ENCODE assay signal across 9 cellular contexts in the genomic region with DNA sequence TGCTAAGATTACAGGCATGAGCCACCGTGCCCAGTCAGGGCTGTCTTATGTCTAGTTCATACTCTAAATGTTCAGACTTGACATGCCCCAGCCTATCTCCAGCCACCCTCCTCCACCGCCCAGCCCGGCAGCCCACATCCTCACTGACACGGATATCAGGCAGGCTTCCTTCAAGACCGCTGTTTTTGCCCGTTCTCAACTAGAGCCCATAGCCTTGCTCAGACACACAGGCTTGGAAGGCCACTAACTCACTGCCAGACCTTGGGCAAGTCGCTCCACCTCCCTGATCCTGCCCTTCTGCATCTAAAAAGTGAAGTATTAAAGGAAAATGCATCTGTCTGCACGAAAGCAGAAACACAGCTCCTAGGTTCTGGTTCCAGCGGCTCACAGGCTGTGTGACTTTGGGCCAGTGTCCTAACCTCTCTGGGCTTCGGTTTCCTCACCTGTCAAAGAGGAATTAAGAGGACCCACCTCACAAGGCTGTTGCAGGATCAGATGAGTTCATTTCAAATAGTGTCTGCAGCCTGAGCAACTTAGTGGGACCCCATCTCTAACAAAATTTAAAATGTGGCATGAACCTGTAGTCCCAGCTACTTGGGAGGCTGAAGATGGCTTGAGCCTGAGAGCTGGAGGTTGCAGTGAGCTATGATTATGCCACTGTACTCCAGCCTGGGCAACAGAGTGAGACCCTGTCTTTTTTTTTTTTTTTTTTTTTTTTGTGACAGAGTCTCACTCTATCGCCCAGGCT. TPM values are rescaled to one million over a fixed set of nuclear protein-coding genes. Genes with fewer than 3 reads are reported as not detected.
DNase-seq lines count a peak whose midpoint lies in the region; ATAC-seq and TF ChIP-seq lines count a peak whose summit lies in the region.
"Had no signal": no experiment of that assay in that cellular context is flagged by ENCODE, and none has a peak within 500 bp of the region (broad histone marks: within the 10 kb centered on the region; RNA-seq: fewer than 3 reads in every experiment).

No MANE protein-coding gene starts in this region.

- peak overlapping the region; percentile 71 for H3K4me3 Mint-ChIP-seq in activated naive CD4-positive, alpha-beta T cell treated with anti-CD3 and anti-CD28 coated beads, Interleukin-2, amount 10 ng/mL, durations not matched to agents 7 days and 5 days
- no peak overlapping the region for H3K4me3 Mint-ChIP-seq in Caco-2 (ENCODE audit: unreplicated experiment)

- no peaks in the 10 kb centered on the region for H3K9me2 ChIP-seq in DOHH2 (replicated peaks; ENCODE audit: control insufficient read depth, low read length)

- H3K79me2 ChIP-seq in DOHH2 (ENCODE audit: control insufficient read depth, low read length) = no peaks in the 10 kb centered on the region

- H3K9me3 ChIP-seq in DOHH2 (ENCODE audit: control insufficient read depth, insufficient read depth, low read length) (no peaks in the 10 kb centered on the region), Peyer's patch (no peaks in the 10 kb centered on the region), Caco-2 (no peaks in the 10 kb centered on the region)
- H3K9me3 ChIP-seq: gastrocnemius medialis had no signal

- H3K27me3 Mint-ChIP-seq in activated naive CD4-positive, alpha-beta T cell treated with anti-CD3 and anti-CD28 coated beads, Interleukin-2, amount 10 ng/mL, durations not matched to agents 7 days and 5 days = peaks cover 10% of the 10 kb centered on the region
- no peaks in the 10 kb centered on the region for H3K27me3 Mint-ChIP-seq in Caco-2 (ENCODE audit: insufficient read depth, unreplicated experiment)

- POLR2A ChIA-PET in Caco-2 (lab: Charles Lee) = no interaction called here

- no TSS peak for BruUV-seq in Caco-2 (replicated peaks; lab: Mats Ljungman, UMichigan)

- DNase-seq in Peyer's patch (peak in 2 of 3 donors; percentile 80 to 88), mucosa of gallbladder (ENCODE audit: low spot score) (peak; percentile 11), NCI-H69 (lab: John Stamatoyannopoulos, UW) (no peak), Caco-2 (no peak), COR-L47 (lab: John Stamatoyannopoulos, UW) (no peak)
- DNase-seq in activated naive CD4-positive, alpha-beta T cell treated with anti-CD3 and anti-CD28 coated beads, Interleukin-2, amount 10 ng/mL, durations not matched to agents 7 days and 5 days = peak; percentile 75

- H3K4me1 ChIP-seq in DOHH2 (ENCODE audit: control insufficient read depth, low read length) (peaks cover 62% of the 10 kb centered on the region), Peyer's patch (peaks cover 0 to 31% (median 6%) of the 10 kb centered on the region in 4 donors), Caco-2 (no peaks in the 10 kb centered on the region)
- H3K4me1 ChIP-seq: gastrocnemius medialis had no signal

- H3K27ac Mint-ChIP-seq in activated naive CD4-positive, alpha-beta T cell treated with anti-CD3 and anti-CD28 coated beads, Interleukin-2, amount 10 ng/mL, durations not matched to agents 7 days and 5 days = peak overlapping the region; percentile 96
- H3K27ac Mint-ChIP-seq in Caco-2 (ENCODE audit: unreplicated experiment) = no peak overlapping the region

- peaks cover 38% of the 10 kb centered on the region for H3F3A ChIP-seq in DOHH2 (ENCODE audit: control insufficient read depth, insufficient read depth)

- H3K36me3 ChIP-seq in DOHH2 (ENCODE audit: control insufficient read depth, low read length) (no peaks in the 10 kb centered on the region), Peyer's patch (no peaks in the 10 kb centered on the region), Caco-2 (ENCODE audit: control insufficient read depth, insufficient read depth, low read length) (no peaks in the 10 kb centered on the region)
- H3K36me3 ChIP-seq: gastrocnemius medialis had no signal

- H3K27ac ChIP-seq in DOHH2 (ENCODE audit: low read depth, low read length) (peak overlapping the region; percentile 92), Peyer's patch (peak overlapping the region; percentile 49 to 90 (median 72))
- H3K27ac ChIP-seq: gastrocnemius medialis had no signal

- TF ChIP-seq POLR2A in Peyer's patch (IDR thresholded peaks at IDR 0.05) = no peak

- peaks cover 55% of the 10 kb centered on the region for H3K4me1 Mint-ChIP-seq in activated naive CD4-positive, alpha-beta T cell treated with anti-CD3 and anti-CD28 coated beads, Interleukin-2, amount 10 ng/mL, durations not matched to agents 7 days and 5 days
- no peaks in the 10 kb centered on the region for H3K4me1 Mint-ChIP-seq in Caco-2 (ENCODE audit: low read depth, unreplicated experiment)

- H3K4me2 ChIP-seq in DOHH2 (ENCODE audit: low read length) = peak overlapping the region; percentile 86

- H4K20me1 ChIP-seq in DOHH2 (ENCODE audit: control insufficient read depth, insufficient read depth, low read depth, low read length) = no peaks in the 10 kb centered on the region

- no peak for TF ChIP-seq CTCF in DOHH2 (IDR thresholded peaks at IDR 0.05; ENCODE audit: low read depth, low read length, poor library complexity, severe bottlenecking)
- TF ChIP-seq CTCF in Peyer's patch (IDR thresholded peaks at IDR 0.05) = no peak
- no peak for TF ChIP-seq CTCF in Caco-2 (IDR thresholded peaks at IDR 0.05; ENCODE audit: insufficient read depth in 1 of 2, low read depth in 1 of 2, low read length in 1 of 2, severe bottlenecking in 1 of 2, unreplicated experiment in 1 of 2)

- H3K27me3 ChIP-seq in DOHH2 (ENCODE audit: control insufficient read depth, low read length) = no peaks in the 10 kb centered on the region
- H3K27me3 ChIP-seq in Peyer's patch = no peaks in the 10 kb centered on the region
- no peaks in the 10 kb centered on the region for H3K27me3 ChIP-seq in Caco-2 (replicated peaks; ENCODE audit: control insufficient read depth, insufficient read depth, low read length)
- H3K27me3 ChIP-seq: gastrocnemius medialis had no signal

- ATAC-seq in HG02973 (IDR thresholded peaks at IDR 0.05; ENCODE audit: unreplicated experiment) = no peak

- H3K9me3 Mint-ChIP-seq in activated naive CD4-positive, alpha-beta T cell treated with anti-CD3 and anti-CD28 coated beads, Interleukin-2, amount 10 ng/mL, durations not matched to agents 7 days and 5 days = no peaks in the 10 kb centered on the region
- H3K9me3 Mint-ChIP-seq in Caco-2 (ENCODE audit: unreplicated experiment) = no peaks in the 10 kb centered on the region

- H3K36me3 Mint-ChIP-seq in activated naive CD4-positive, alpha-beta T cell treated with anti-CD3 and anti-CD28 coated beads, Interleukin-2, amount 10 ng/mL, durations not matched to agents 7 days and 5 days = no peaks in the 10 kb centered on the region
- H3K36me3 Mint-ChIP-seq in Caco-2 (ENCODE audit: insufficient read depth, unreplicated experiment) = no peaks in the 10 kb centered on the region

- CTCF ChIA-PET in activated naive CD4-positive, alpha-beta T cell treated with anti-CD3 and anti-CD28 coated beads, Interleukin-2, amount 10 ng/mL, durations not matched to agents 7 days and 5 days (lab: Charles Lee) = interaction anchor here (1.0 kb wide), 2 partner anchors 13 to 16 kb away, joined by 3 read pairs; no protein-coding TSS in a partner anchor
- CTCF ChIA-PET in Caco-2 (lab: Charles Lee) = no interaction called here

- intact Hi-C loops in Caco-2 (cut with micrococcal nuclease; ENCODE audit: unreplicated experiment) = no loop called here

- H3K4me3 ChIP-seq in DOHH2 (ENCODE audit: low read length) (peak overlapping the region; percentile 59), Peyer's patch (peak overlapping the region in 2 of 4 donors; percentile 11 to 37), Caco-2 (ENCODE audit: low read depth, low read length) (no peak overlapping the region)

RNA-seq across cellular contexts. Expression of gene CERS4, which starts 14.5 kb away (rescaled TPM):
- total RNA-seq in Peyer's patch (10 to 100 TPM in 3 of 4 donors, 1 to 10 TPM in 1; 6.8 to 41.3 (median 11.7) TPM), mucosa of gallbladder (20.7 TPM), Caco-2 (2022) (56.8 and 66.9 TPM in 2 replicates)

RNA-seq across cellular contexts. Expression of gene FBN3, which starts 45.3 kb away (rescaled TPM):
- total RNA-seq in Peyer's patch (under 1 TPM in 1 of 4 donors, not detected in 3; 0.28 TPM), mucosa of gallbladder (0.09 TPM), Caco-2 (2022) (15.0 and 16.4 TPM in 2 replicates)

Comparison
In these comparisons a context has a peak if more than half of its experiments do, and no peak if none do; other contexts are left out.
1. DNase-seq: peak in Peyer's patch (2 of 3), activated naive CD4-positive, alpha-beta T cell treated with anti-CD3 and anti-CD28 coated beads, Interleukin-2, amount 10 ng/mL, durations not matched to agents 7 days and 5 days (single experiment) and mucosa of gallbladder (single experiment); none in NCI-H69 (single experiment), Caco-2 (0 of 2) and COR-L47 (single experiment).
2. RNA of gene FBN3, which starts 45.3 kb away (total RNA-seq): 15.0 to 16.4 TPM in Caco-2; 0.09 TPM in mucosa of gallbladder (single experiment) and 0.28 TPM in Peyer's patch; every median in the first group is over 10 times any median in the second.